8 cellular contexts compared by ENCODE assay signal in genomic region chr1:54581621-54582035, GRCh38. TPM values are rescaled to one million over a fixed set of nuclear protein-coding genes. Genes with fewer than 3 reads are reported as not detected.
A peak's percentile ranks its signal among the peaks of the same experiment; 100 is the strongest.
DNase-seq lines count a peak whose midpoint lies in the region; ATAC-seq and TF ChIP-seq lines count a peak whose summit lies in the region.

No MANE protein-coding gene starts in this region.

- no peaks in the 10 kb centered on the region for H3K9me3 Mint-ChIP-seq in immature natural killer cell
- H3K9me3 Mint-ChIP-seq in activated T-helper 2 cell treated with anti-CD3 and anti-CD28 coated beads, Interferon-gamma antibody, Interleukin-2, Interleukin-4, amounts not matched to agents 10 μg/mL and 5 μg/mL and 100 μg/mL, durations not matched to agents 14 hours and 24 hours and 36 hours: no peaks in the 10 kb centered on the region

- peaks cover 0 to 2% (median 0%) of the 10 kb centered on the region in 3 donors for H3K27me3 Mint-ChIP-seq in immature natural killer cell (ENCODE audit: low read depth in 3 of 3)
- H3K27me3 Mint-ChIP-seq in activated T-helper 2 cell treated with anti-CD3 and anti-CD28 coated beads, Interferon-gamma antibody, Interleukin-2, Interleukin-4, amounts not matched to agents 10 μg/mL and 5 μg/mL and 100 μg/mL, durations not matched to agents 14 hours and 24 hours and 36 hours (ENCODE audit: low read depth): no peaks in the 10 kb centered on the region

- no peak overlapping the region for H3K4me3 Mint-ChIP-seq in immature natural killer cell
- H3K4me3 Mint-ChIP-seq in activated T-helper 2 cell treated with anti-CD3 and anti-CD28 coated beads, Interferon-gamma antibody, Interleukin-2, Interleukin-4, amounts not matched to agents 10 μg/mL and 5 μg/mL and 100 μg/mL, durations not matched to agents 14 hours and 24 hours and 36 hours (ENCODE audit: low read depth): no peak overlapping the region

- DNase-seq in C1 segment of cervical spinal cord (lab: John Stamatoyannopoulos, UW) (peak; percentile 27 to 89 (median 69)), NCI-H774 (lab: John Stamatoyannopoulos, UW) (peak; percentile 31), epithelial cell of proximal tubule (ENCODE audit: low read depth) (peak; percentile 47), myocyte (ENCODE audit: low read depth) (peak; percentile 100), immature natural killer cell (no peak), NCI-H1436 treated with DMSO at 0.1 percent for 48 hours (lab: John Stamatoyannopoulos, UW) (no peak)
- no peak for DNase-seq in activated T-helper 2 cell treated with anti-CD3 and anti-CD28 coated beads, Interferon-gamma antibody, Interleukin-2, Interleukin-4, amounts not matched to agents 10 μg/mL and 5 μg/mL and 100 μg/mL, durations not matched to agents 14 hours and 24 hours and 36 hours (ENCODE audit: low spot score)

- no peak for TF ChIP-seq CTCF in epithelial cell of proximal tubule (conservative IDR thresholded peaks at IDR 0.05; ENCODE audit: low read depth, low read length)

- ATAC-seq in HG03025 (IDR thresholded peaks at IDR 0.05; ENCODE audit: low FRiP score, unreplicated experiment): no peak

- no peaks in the 10 kb centered on the region for H3K36me3 Mint-ChIP-seq in immature natural killer cell
- no peaks in the 10 kb centered on the region for H3K36me3 Mint-ChIP-seq in activated T-helper 2 cell treated with anti-CD3 and anti-CD28 coated beads, Interferon-gamma antibody, Interleukin-2, Interleukin-4, amounts not matched to agents 10 μg/mL and 5 μg/mL and 100 μg/mL, durations not matched to agents 14 hours and 24 hours and 36 hours (ENCODE audit: low read depth)

- no peak overlapping the region for H3K27ac Mint-ChIP-seq in immature natural killer cell
- no peak overlapping the region for H3K27ac Mint-ChIP-seq in activated T-helper 2 cell treated with anti-CD3 and anti-CD28 coated beads, Interferon-gamma antibody, Interleukin-2, Interleukin-4, amounts not matched to agents 10 μg/mL and 5 μg/mL and 100 μg/mL, durations not matched to agents 14 hours and 24 hours and 36 hours

- H3K4me3 ChIP-seq in epithelial cell of proximal tubule (ENCODE audit: low read depth, low read length): no peak overlapping the region

- no peaks in the 10 kb centered on the region for H3K4me1 Mint-ChIP-seq in immature natural killer cell
- no peaks in the 10 kb centered on the region for H3K4me1 Mint-ChIP-seq in activated T-helper 2 cell treated with anti-CD3 and anti-CD28 coated beads, Interferon-gamma antibody, Interleukin-2, Interleukin-4, amounts not matched to agents 10 μg/mL and 5 μg/mL and 100 μg/mL, durations not matched to agents 14 hours and 24 hours and 36 hours (ENCODE audit: low read depth)

- intact Hi-C loops in activated T-helper 2 cell treated with anti-CD3 and anti-CD28 coated beads, Interferon-gamma antibody, Interleukin-2, Interleukin-4, amounts not matched to agents 10 μg/mL and 5 μg/mL and 100 μg/mL, durations not matched to agents 14 hours and 24 hours and 36 hours (cut with micrococcal nuclease): no loop called here

RNA-seq across cellular contexts. Expression of gene ACOT11, which starts 33.6 kb away (rescaled TPM):
- total RNA-seq in epithelial cell of proximal tubule (0.86 and 1.3 TPM in 2 replicates), myocyte (54.0 and 59.2 TPM in 2 replicates)
- 24.7 TPM for polyA plus RNA-seq in myocyte (2012)
- polyA plus RNA-seq in immature natural killer cell: under 1 TPM in 2 of 3 donors, not detected in 1; 0.27 to 0.44 TPM
- total RNA-seq in activated T-helper 2 cell treated with anti-CD3 and anti-CD28 coated beads, Interferon-gamma antibody, Interleukin-2, Interleukin-4, amounts not matched to agents 10 μg/mL and 5 μg/mL and 100 μg/mL, durations not matched to agents 14 hours and 24 hours and 36 hours: 1.8 and 2.3 TPM in 2 replicates

RNA-seq across cellular contexts. Expression of gene FAM151A, which starts 41.7 kb away (rescaled TPM):
- total RNA-seq in epithelial cell of proximal tubule (not detected in 2 replicates), myocyte (not detected in 2 replicates)
- polyA plus RNA-seq in myocyte (2012): 0.23 TPM
- polyA plus RNA-seq in immature natural killer cell: not detected
- total RNA-seq in activated T-helper 2 cell treated with anti-CD3 and anti-CD28 coated beads, Interferon-gamma antibody, Interleukin-2, Interleukin-4, amounts not matched to agents 10 μg/mL and 5 μg/mL and 100 μg/mL, durations not matched to agents 14 hours and 24 hours and 36 hours: not detected in 2 replicates

RNA-seq across cellular contexts. Expression of gene MROH7, which starts 60.0 kb away (rescaled TPM):
- total RNA-seq in epithelial cell of proximal tubule (not detected in 2 replicates), myocyte (1.2 and 3.7 TPM in 2 replicates)
- polyA plus RNA-seq in myocyte (2012): 4.7 TPM
- polyA plus RNA-seq in immature natural killer cell: not detected
- 0.16 TPM in 2 replicates for total RNA-seq in activated T-helper 2 cell treated with anti-CD3 and anti-CD28 coated beads, Interferon-gamma antibody, Interleukin-2, Interleukin-4, amounts not matched to agents 10 μg/mL and 5 μg/mL and 100 μg/mL, durations not matched to agents 14 hours and 24 hours and 36 hours

Comparison
In these comparisons a context has a peak if more than half of its experiments do, and no peak if none do; other contexts are left out.
1. DNase-seq: peak in C1 segment of cervical spinal cord (14 of 14), NCI-H774 (single experiment), epithelial cell of proximal tubule (single experiment) and myocyte (single experiment); none in immature natural killer cell (0 of 3), NCI-H1436 treated with DMSO at 0.1 percent for 48 hours (single experiment) and activated T-helper 2 cell treated with anti-CD3 and anti-CD28 coated beads, Interferon-gamma antibody, Interleukin-2, Interleukin-4, amounts not matched to agents 10 μg/mL and 5 μg/mL and 100 μg/mL, durations not matched to agents 14 hours and 24 hours and 36 hours (single experiment).
2. RNA of gene ACOT11, which starts 33.6 kb away (total RNA-seq): 54.0 to 59.2 TPM in myocyte; 1.8 to 2.3 TPM in activated T-helper 2 cell treated with anti-CD3 and anti-CD28 coated beads, Interferon-gamma antibody, Interleukin-2, Interleukin-4, amounts not matched to agents 10 μg/mL and 5 μg/mL and 100 μg/mL, durations not matched to agents 14 hours and 24 hours and 36 hours and 0.86 to 1.3 TPM in epithelial cell of proximal tubule; every median in the first group is over 10 times any median in the second.